Comparison of ENCODE assay signal across 1 cellular context in the genomic region with DNA sequence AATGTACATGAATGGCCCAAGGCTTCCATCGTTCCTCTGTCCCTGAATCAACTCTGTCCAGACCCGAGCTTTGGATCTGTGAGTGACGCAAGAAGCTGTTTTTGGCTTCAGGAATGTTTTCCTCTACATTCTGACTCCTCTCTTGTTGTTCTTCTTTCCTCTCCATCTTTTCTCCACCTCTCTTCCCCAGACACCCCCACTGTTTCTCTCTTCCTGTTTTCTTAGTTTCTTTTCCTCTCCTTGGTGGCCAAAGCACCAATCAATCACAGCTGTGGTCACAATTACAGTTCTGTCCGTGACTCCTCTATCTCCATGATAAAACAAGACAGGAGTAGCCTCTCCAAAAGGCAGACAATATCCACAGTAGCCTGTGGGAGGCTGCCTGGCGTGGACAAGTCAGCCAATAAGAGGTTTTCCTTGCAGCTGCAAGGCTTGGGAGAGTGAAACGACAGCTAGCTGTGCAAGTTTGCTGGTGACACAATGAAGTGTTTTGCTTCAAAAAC.
TF ChIP-seq lines count a peak whose summit lies in the region.

No MANE protein-coding gene starts in this region.

TF ChIP-seq in HepG2, 621 proteins besides CTCF, POLR2A, EP300 and RAD21 (continued from another document and continues in another):
- TF ChIP-seq, protein P1, sequence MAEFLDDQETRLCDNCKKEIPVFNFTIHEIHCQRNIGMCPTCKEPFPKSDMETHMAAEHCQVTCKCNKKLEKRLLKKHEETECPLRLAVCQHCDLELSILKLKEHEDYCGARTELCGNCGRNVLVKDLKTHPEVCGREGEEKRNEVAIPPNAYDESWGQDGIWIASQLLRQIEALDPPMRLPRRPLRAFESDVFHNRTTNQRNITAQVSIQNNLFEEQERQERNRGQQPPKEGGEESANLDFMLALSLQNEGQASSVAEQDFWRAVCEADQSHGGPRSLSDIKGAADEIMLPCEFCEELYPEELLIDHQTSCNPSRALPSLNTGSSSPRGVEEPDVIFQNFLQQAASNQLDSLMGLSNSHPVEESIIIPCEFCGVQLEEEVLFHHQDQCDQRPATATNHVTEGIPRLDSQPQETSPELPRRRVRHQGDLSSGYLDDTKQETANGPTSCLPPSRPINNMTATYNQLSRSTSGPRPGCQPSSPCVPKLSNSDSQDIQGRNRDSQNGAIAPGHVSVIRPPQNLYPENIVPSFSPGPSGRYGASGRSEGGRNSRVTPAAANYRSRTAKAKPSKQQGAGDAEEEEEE (CRISPR knock-in tag; IDR thresholded peaks at IDR 0.05; ENCODE audit: borderline replicate concordance) = no peak
- TF ChIP-seq PAWR (CRISPR knock-in tag; IDR thresholded peaks at IDR 0.05; ENCODE audit: borderline replicate concordance) (no peak), HDAC1 (CRISPR knock-in tag; IDR thresholded peaks at IDR 0.05) (no peak), PCBP1 (IDR thresholded peaks at IDR 0.05; ENCODE audit: borderline replicate concordance, low read depth, low read length) (no peak), ZNF567 (CRISPR knock-in tag; IDR thresholded peaks at IDR 0.05; ENCODE audit: borderline replicate concordance) (no peak), TAF15 (IDR thresholded peaks at IDR 0.05; ENCODE audit: low read depth, low read length, poor library complexity, severe bottlenecking) (no peak), MTA1 (CRISPR knock-in tag; IDR thresholded peaks at IDR 0.05; ENCODE audit: borderline replicate concordance) (no peak), ZNF816 (CRISPR knock-in tag; IDR thresholded peaks at IDR 0.05; ENCODE audit: borderline replicate concordance) (no peak), THAP11 (CRISPR knock-in tag; IDR thresholded peaks at IDR 0.05) (0 out of 2 replicates have a peak, but pooled peaks have one; percentile 19), ZSCAN20 (CRISPR knock-in tag; IDR thresholded peaks at IDR 0.05; ENCODE audit: borderline replicate concordance) (no peak), MBNL3 (CRISPR knock-in tag; conservative IDR thresholded peaks at IDR 0.05) (no peak), ZMAT3 (CRISPR knock-in tag; conservative IDR thresholded peaks at IDR 0.05) (0 out of 2 replicates have a peak, but pooled peaks have one; percentile 43), HOXA5 (CRISPR knock-in tag; IDR thresholded peaks at IDR 0.05) (no peak), BHLHE40 (IDR thresholded peaks at IDR 0.05; ENCODE audit: low read length) (no peak), MAF1 (CRISPR knock-in tag; IDR thresholded peaks at IDR 0.05; ENCODE audit: borderline replicate concordance) (no peak), MEIS1 (CRISPR knock-in tag; IDR thresholded peaks at IDR 0.05; ENCODE audit: borderline replicate concordance) (no peak), ZNF616 (CRISPR knock-in tag; IDR thresholded peaks at IDR 0.05; ENCODE audit: low read depth) (no peak), ZNF235 (CRISPR knock-in tag; IDR thresholded peaks at IDR 0.05; ENCODE audit: borderline replicate concordance) (no peak), ZNF614 (CRISPR knock-in tag; IDR thresholded peaks at IDR 0.05; ENCODE audit: borderline replicate concordance) (no peak), SRF (IDR thresholded peaks at IDR 0.05; ENCODE audit: low read depth, low read length) (no peak), ZNF367 (CRISPR knock-in tag; IDR thresholded peaks at IDR 0.05; ENCODE audit: borderline replicate concordance) (no peak), NFKB2 (CRISPR knock-in tag; IDR thresholded peaks at IDR 0.05; ENCODE audit: borderline replicate concordance) (no peak; the same call in 1 of the 2 replicates), HMG20A (CRISPR knock-in tag; IDR thresholded peaks at IDR 0.05; ENCODE audit: borderline replicate concordance) (peak; percentile 55; the same call in 1 of the 2 replicates), ZNF549 (CRISPR knock-in tag; IDR thresholded peaks at IDR 0.05) (no peak), CBX5 (CRISPR knock-in tag; IDR thresholded peaks at IDR 0.05; ENCODE audit: borderline replicate concordance) (0 out of 2 replicates have a peak, but pooled peaks have one; percentile 6), ZNF737 (CRISPR knock-in tag; IDR thresholded peaks at IDR 0.05; ENCODE audit: borderline replicate concordance) (no peak)
- TF ChIP-seq, protein P2, sequence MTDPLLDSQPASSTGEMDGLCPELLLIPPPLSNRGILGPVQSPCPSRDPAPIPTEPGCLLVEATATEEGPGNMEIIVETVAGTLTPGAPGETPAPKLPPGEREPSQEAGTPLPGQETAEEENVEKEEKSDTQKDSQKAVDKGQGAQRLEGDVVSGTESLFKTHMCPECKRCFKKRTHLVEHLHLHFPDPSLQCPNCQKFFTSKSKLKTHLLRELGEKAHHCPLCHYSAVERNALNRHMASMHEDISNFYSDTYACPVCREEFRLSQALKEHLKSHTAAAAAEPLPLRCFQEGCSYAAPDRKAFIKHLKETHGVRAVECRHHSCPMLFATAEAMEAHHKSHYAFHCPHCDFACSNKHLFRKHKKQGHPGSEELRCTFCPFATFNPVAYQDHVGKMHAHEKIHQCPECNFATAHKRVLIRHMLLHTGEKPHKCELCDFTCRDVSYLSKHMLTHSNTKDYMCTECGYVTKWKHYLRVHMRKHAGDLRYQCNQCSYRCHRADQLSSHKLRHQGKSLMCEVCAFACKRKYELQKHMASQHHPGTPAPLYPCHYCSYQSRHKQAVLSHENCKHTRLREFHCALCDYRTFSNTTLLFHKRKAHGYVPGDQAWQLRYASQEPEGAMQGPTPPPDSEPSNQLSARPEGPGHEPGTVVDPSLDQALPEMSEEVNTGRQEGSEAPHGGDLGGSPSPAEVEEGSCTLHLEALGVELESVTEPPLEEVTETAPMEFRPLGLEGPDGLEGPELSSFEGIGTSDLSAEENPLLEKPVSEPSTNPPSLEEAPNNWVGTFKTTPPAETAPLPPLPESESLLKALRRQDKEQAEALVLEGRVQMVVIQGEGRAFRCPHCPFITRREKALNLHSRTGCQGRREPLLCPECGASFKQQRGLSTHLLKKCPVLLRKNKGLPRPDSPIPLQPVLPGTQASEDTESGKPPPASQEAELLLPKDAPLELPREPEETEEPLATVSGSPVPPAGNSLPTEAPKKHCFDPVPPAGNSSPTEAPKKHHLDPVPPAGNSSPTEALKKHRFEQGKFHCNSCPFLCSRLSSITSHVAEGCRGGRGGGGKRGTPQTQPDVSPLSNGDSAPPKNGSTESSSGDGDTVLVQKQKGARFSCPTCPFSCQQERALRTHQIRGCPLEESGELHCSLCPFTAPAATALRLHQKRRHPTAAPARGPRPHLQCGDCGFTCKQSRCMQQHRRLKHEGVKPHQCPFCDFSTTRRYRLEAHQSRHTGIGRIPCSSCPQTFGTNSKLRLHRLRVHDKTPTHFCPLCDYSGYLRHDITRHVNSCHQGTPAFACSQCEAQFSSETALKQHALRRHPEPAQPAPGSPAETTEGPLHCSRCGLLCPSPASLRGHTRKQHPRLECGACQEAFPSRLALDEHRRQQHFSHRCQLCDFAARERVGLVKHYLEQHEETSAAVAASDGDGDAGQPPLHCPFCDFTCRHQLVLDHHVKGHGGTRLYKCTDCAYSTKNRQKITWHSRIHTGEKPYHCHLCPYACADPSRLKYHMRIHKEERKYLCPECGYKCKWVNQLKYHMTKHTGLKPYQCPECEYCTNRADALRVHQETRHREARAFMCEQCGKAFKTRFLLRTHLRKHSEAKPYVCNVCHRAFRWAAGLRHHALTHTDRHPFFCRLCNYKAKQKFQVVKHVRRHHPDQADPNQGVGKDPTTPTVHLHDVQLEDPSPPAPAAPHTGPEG (CRISPR knock-in tag; IDR thresholded peaks at IDR 0.05) = no peak
- TF ChIP-seq, protein P3, sequence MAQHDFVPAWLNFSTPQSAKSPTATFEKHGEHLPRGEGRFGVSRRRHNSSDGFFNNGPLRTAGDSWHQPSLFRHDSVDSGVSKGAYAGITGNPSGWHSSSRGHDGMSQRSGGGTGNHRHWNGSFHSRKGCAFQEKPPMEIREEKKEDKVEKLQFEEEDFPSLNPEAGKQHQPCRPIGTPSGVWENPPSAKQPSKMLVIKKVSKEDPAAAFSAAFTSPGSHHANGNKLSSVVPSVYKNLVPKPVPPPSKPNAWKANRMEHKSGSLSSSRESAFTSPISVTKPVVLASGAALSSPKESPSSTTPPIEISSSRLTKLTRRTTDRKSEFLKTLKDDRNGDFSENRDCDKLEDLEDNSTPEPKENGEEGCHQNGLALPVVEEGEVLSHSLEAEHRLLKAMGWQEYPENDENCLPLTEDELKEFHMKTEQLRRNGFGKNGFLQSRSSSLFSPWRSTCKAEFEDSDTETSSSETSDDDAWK (CRISPR knock-in tag; IDR thresholded peaks at IDR 0.05) = no peak
- TF ChIP-seq, protein P4, sequence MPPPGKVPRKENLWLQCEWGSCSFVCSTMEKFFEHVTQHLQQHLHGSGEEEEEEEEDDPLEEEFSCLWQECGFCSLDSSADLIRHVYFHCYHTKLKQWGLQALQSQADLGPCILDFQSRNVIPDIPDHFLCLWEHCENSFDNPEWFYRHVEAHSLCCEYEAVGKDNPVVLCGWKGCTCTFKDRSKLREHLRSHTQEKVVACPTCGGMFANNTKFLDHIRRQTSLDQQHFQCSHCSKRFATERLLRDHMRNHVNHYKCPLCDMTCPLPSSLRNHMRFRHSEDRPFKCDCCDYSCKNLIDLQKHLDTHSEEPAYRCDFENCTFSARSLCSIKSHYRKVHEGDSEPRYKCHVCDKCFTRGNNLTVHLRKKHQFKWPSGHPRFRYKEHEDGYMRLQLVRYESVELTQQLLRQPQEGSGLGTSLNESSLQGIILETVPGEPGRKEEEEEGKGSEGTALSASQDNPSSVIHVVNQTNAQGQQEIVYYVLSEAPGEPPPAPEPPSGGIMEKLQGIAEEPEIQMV (CRISPR knock-in tag; IDR thresholded peaks at IDR 0.05; ENCODE audit: low read depth) = no peak
- TF ChIP-seq, protein P5, sequence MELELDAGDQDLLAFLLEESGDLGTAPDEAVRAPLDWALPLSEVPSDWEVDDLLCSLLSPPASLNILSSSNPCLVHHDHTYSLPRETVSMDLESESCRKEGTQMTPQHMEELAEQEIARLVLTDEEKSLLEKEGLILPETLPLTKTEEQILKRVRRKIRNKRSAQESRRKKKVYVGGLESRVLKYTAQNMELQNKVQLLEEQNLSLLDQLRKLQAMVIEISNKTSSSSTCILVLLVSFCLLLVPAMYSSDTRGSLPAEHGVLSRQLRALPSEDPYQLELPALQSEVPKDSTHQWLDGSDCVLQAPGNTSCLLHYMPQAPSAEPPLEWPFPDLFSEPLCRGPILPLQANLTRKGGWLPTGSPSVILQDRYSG (CRISPR knock-in tag; IDR thresholded peaks at IDR 0.05) = no peak
- TF ChIP-seq, protein P6, sequence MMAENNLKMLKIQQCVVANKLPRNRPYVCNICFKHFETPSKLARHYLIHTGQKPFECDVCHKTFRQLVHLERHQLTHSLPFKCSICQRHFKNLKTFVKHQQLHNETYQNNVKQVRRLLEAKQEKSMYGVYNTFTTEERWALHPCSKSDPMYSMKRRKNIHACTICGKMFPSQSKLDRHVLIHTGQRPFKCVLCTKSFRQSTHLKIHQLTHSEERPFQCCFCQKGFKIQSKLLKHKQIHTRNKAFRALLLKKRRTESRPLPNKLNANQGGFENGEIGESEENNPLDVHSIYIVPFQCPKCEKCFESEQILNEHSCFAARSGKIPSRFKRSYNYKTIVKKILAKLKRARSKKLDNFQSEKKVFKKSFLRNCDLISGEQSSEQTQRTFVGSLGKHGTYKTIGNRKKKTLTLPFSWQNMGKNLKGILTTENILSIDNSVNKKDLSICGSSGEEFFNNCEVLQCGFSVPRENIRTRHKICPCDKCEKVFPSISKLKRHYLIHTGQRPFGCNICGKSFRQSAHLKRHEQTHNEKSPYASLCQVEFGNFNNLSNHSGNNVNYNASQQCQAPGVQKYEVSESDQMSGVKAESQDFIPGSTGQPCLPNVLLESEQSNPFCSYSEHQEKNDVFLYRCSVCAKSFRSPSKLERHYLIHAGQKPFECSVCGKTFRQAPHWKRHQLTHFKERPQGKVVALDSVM (CRISPR knock-in tag; IDR thresholded peaks at IDR 0.05) = no peak
- TF ChIP-seq, protein P7, sequence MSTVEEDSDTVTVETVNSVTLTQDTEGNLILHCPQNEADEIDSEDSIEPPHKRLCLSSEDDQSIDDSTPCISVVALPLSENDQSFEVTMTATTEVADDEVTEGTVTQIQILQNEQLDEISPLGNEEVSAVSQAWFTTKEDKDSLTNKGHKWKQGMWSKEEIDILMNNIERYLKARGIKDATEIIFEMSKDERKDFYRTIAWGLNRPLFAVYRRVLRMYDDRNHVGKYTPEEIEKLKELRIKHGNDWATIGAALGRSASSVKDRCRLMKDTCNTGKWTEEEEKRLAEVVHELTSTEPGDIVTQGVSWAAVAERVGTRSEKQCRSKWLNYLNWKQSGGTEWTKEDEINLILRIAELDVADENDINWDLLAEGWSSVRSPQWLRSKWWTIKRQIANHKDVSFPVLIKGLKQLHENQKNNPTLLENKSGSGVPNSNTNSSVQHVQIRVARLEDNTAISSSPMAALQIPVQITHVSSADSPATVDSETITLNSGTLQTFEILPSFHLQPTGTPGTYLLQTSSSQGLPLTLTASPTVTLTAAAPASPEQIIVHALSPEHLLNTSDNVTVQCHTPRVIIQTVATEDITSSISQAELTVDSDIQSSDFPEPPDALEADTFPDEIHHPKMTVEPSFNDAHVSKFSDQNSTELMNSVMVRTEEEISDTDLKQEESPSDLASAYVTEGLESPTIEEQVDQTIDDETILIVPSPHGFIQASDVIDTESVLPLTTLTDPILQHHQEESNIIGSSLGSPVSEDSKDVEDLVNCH (CRISPR knock-in tag; IDR thresholded peaks at IDR 0.05) = no peak
- TF ChIP-seq, protein P8, sequence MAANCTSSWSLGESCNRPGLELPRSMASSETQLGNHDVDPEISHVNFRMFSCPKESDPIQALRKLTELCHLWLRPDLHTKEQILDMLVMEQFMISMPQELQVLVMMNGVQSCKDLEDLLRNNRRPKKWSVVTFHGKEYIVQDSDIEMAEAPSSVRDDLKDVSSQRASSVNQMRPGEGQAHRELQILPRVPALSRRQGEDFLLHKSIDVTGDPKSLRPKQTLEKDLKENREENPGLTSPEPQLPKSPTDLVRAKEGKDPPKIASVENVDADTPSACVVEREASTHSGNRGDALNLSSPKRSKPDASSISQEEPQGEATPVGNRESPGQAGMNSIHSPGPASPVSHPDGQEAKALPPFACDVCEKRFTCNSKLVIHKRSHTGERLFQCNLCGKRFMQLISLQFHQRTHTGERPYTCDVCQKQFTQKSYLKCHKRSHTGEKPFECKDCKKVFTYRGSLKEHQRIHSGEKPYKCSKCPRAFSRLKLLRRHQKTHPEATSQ (CRISPR knock-in tag; IDR thresholded peaks at IDR 0.05; ENCODE audit: borderline replicate concordance) = no peak
- TF ChIP-seq, protein P9, sequence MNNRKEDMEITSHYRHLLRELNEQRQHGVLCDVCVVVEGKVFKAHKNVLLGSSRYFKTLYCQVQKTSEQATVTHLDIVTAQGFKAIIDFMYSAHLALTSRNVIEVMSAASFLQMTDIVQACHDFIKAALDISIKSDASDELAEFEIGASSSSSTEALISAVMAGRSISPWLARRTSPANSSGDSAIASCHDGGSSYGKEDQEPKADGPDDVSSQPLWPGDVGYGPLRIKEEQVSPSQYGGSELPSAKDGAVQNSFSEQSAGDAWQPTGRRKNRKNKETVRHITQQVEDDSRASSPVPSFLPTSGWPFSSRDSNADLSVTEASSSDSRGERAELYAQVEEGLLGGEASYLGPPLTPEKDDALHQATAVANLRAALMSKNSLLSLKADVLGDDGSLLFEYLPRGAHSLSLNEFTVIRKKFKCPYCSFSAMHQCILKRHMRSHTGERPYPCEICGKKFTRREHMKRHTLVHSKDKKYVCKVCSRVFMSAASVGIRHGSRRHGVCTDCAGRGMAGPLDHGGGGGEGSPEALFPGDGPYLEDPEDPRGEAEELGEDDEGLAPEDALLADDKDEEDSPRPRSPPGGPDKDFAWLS (CRISPR knock-in tag; IDR thresholded peaks at IDR 0.05; ENCODE audit: borderline replicate concordance) = no peak
- TF ChIP-seq, protein P10, sequence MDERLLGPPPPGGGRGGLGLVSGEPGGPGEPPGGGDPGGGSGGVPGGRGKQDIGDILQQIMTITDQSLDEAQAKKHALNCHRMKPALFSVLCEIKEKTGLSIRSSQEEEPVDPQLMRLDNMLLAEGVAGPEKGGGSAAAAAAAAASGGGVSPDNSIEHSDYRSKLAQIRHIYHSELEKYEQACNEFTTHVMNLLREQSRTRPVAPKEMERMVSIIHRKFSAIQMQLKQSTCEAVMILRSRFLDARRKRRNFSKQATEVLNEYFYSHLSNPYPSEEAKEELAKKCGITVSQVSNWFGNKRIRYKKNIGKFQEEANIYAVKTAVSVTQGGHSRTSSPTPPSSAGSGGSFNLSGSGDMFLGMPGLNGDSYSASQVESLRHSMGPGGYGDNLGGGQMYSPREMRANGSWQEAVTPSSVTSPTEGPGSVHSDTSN (CRISPR knock-in tag; IDR thresholded peaks at IDR 0.05) = no peak; the same call in 1 of the 2 replicates
